8 cellular contexts compared by ENCODE assay signal in genomic region chr7:2354173-2355078, GRCh38. TPM values are rescaled to one million over a fixed set of nuclear protein-coding genes. Genes with fewer than 3 reads are reported as not detected.
DNase-seq lines count a peak whose midpoint lies in the region; ATAC-seq, FAIRE-seq and TF ChIP-seq lines count a peak whose summit lies in the region.

EIF3B (plus strand) TSS chr7:2354827; CDS start chr7:2354922, 95 bp downstream.

- peaks cover 11% of the 10 kb centered on the region for H3K4me1 Mint-ChIP-seq in activated T-helper 17 cell treated with anti-CD3 and anti-CD28 coated beads, Interleukin-2, amount 50 U/mL, for 72 hours
- peaks cover 9 to 51% (median 38%) of the 10 kb centered on the region in 4 donors for H3K4me1 Mint-ChIP-seq in naive thymus-derived CD8-positive, alpha-beta T cell
- H3K4me1 Mint-ChIP-seq in stimulated activated naive B cell treated with anti-CD40 and anti-IgM and Interleukin-4, amounts not matched to agents 10 μg/mL and 1 μg/mL and 100 μg/mL, for 72 hours = peaks cover 11 to 27% of the 10 kb centered on the region in 2 donors

- peak within 1 kb of the TSS; percentile 94 for H3K27ac ChIP-seq in RWPE1

- peak; percentile 100 for TF ChIP-seq POLR2A in H54 (IDR thresholded peaks at IDR 0.05; ENCODE audit: low read depth, low read length)

- H3K9me3 Mint-ChIP-seq in activated T-helper 17 cell treated with anti-CD3 and anti-CD28 coated beads, Interleukin-2, amount 50 U/mL, for 72 hours = no peaks in the 10 kb centered on the region
- H3K9me3 Mint-ChIP-seq in naive thymus-derived CD8-positive, alpha-beta T cell = no peaks in the 10 kb centered on the region
- H3K9me3 Mint-ChIP-seq in stimulated activated naive B cell treated with anti-CD40 and anti-IgM and Interleukin-4, amounts not matched to agents 10 μg/mL and 1 μg/mL and 100 μg/mL, for 72 hours = no peaks in the 10 kb centered on the region

- no peak for FAIRE-seq in H54 (lab: Jason Lieb, UNC)

- H3K27me3 Mint-ChIP-seq in activated T-helper 17 cell treated with anti-CD3 and anti-CD28 coated beads, Interleukin-2, amount 50 U/mL, for 72 hours = no peaks in the 10 kb centered on the region
- no peaks in the 10 kb centered on the region for H3K27me3 Mint-ChIP-seq in naive thymus-derived CD8-positive, alpha-beta T cell
- no peaks in the 10 kb centered on the region for H3K27me3 Mint-ChIP-seq in stimulated activated naive B cell treated with anti-CD40 and anti-IgM and Interleukin-4, amounts not matched to agents 10 μg/mL and 1 μg/mL and 100 μg/mL, for 72 hours

- peaks cover 48% of the 10 kb centered on the region for H3K36me3 Mint-ChIP-seq in activated T-helper 17 cell treated with anti-CD3 and anti-CD28 coated beads, Interleukin-2, amount 50 U/mL, for 72 hours (ENCODE audit: low read depth)
- peaks cover 0 to 21% (median 2%) of the 10 kb centered on the region in 3 donors for H3K36me3 Mint-ChIP-seq in naive thymus-derived CD8-positive, alpha-beta T cell
- H3K36me3 Mint-ChIP-seq in stimulated activated naive B cell treated with anti-CD40 and anti-IgM and Interleukin-4, amounts not matched to agents 10 μg/mL and 1 μg/mL and 100 μg/mL, for 72 hours = peaks cover 4 to 22% of the 10 kb centered on the region in 2 donors

- peak; percentile 92 for ATAC-seq in activated T-helper 17 cell treated with anti-CD3 and anti-CD28 coated beads, Interleukin-2, amount 50 U/mL, for 72 hours (replicated peaks)
- ATAC-seq in naive thymus-derived CD8-positive, alpha-beta T cell = peak; percentile 89 to 90
- peak; percentile 91 to 92 for ATAC-seq in stimulated activated naive B cell treated with anti-CD40 and anti-IgM and Interleukin-4, amounts not matched to agents 10 μg/mL and 1 μg/mL and 100 μg/mL, for 72 hours (replicated peaks)

- no peak for TF ChIP-seq CTCF in RWPE1 (conservative IDR thresholded peaks at IDR 0.05; ENCODE audit: low read depth)

- peak within 1 kb of the TSS; percentile 100 for H3K27ac Mint-ChIP-seq in activated T-helper 17 cell treated with anti-CD3 and anti-CD28 coated beads, Interleukin-2, amount 50 U/mL, for 72 hours
- H3K27ac Mint-ChIP-seq in naive thymus-derived CD8-positive, alpha-beta T cell = peak within 1 kb of the TSS; percentile 99 to 100 (median 100)
- H3K27ac Mint-ChIP-seq in stimulated activated naive B cell treated with anti-CD40 and anti-IgM and Interleukin-4, amounts not matched to agents 10 μg/mL and 1 μg/mL and 100 μg/mL, for 72 hours = peak within 1 kb of the TSS; percentile 99

- CTCF ChIA-PET in RWPE1 (lab: Yijun Ruan, JAX) = interaction anchor here (1.0 kb wide), 1 partner anchor 30 kb away, joined by 4 read pairs; no protein-coding TSS in a partner anchor

- peak; percentile 95 for DNase-seq in ELF-1 (ENCODE audit: low read depth, low spot score)
- DNase-seq in H54 (ENCODE audit: insufficient read length, low spot score) = peak; percentile 97
- peak; percentile 98 for DNase-seq in LoVo (ENCODE audit: low spot score)
- DNase-seq in RWPE1 (ENCODE audit: low spot score) = peak; percentile 96
- peak; percentile 98 for DNase-seq in fibroblast of peridontal ligament (ENCODE audit: extremely low read depth)
- peak; percentile 79 to 100 (median 89) for DNase-seq in naive thymus-derived CD8-positive, alpha-beta T cell
- peak; percentile 81 for DNase-seq in stimulated activated naive B cell treated with anti-CD40 and anti-IgM and Interleukin-4, amounts not matched to agents 10 μg/mL and 1 μg/mL and 100 μg/mL, for 72 hours

- peak within 1 kb of the TSS; percentile 97 for H3K4me3 Mint-ChIP-seq in activated T-helper 17 cell treated with anti-CD3 and anti-CD28 coated beads, Interleukin-2, amount 50 U/mL, for 72 hours
- H3K4me3 Mint-ChIP-seq in naive thymus-derived CD8-positive, alpha-beta T cell = peak within 1 kb of the TSS; percentile 88 to 99 (median 94)
- peak within 1 kb of the TSS; percentile 86 to 89 for H3K4me3 Mint-ChIP-seq in stimulated activated naive B cell treated with anti-CD40 and anti-IgM and Interleukin-4, amounts not matched to agents 10 μg/mL and 1 μg/mL and 100 μg/mL, for 72 hours

- POLR2A ChIA-PET in RWPE1 (lab: Yijun Ruan, JAX; ENCODE audit: low non-redundant PET) = interaction anchor here (0.6 kb wide), 1 partner anchor 120 kb away, joined by 3 read pairs; no protein-coding TSS in a partner anchor
- POLR2A ChIA-PET in naive thymus-derived CD8-positive, alpha-beta T cell (lab: Charles Lee) = interaction anchor here (0.6 to 3.1 kb wide), 25 partner anchors 12 to 848 kb away, joined by 3 to 11 read pairs (median 4); partner anchors contain the start of genes CHST12, MAD1L1, MRM2 and SNX8

RNA-seq across cellular contexts. Expression of gene EIF3B, which starts in this region (rescaled TPM):
- total RNA-seq in activated T-helper 17 cell treated with anti-CD3 and anti-CD28 coated beads, Interleukin-2, amount 50 U/mL, for 72 hours = 100 to 1,000 TPM; 145 to 283 TPM
- 100 to 1,000 TPM; 153 to 162 TPM for total RNA-seq in naive thymus-derived CD8-positive, alpha-beta T cell
- 100 to 1,000 TPM in 2 of 3 donors, 10 to 100 TPM in 1; 96.5 to 164 (median 114) TPM for polyA plus RNA-seq in naive thymus-derived CD8-positive, alpha-beta T cell

Comparison
In these comparisons a context has a peak if more than half of its experiments do, and no peak if none do; other contexts are left out.
1. Peak in every context shown above with its lines: DNase-seq, ATAC-seq and H3K27ac ChIP-seq.